Comparison of ENCODE assay signal across 8 cellular contexts in the genomic region with DNA sequence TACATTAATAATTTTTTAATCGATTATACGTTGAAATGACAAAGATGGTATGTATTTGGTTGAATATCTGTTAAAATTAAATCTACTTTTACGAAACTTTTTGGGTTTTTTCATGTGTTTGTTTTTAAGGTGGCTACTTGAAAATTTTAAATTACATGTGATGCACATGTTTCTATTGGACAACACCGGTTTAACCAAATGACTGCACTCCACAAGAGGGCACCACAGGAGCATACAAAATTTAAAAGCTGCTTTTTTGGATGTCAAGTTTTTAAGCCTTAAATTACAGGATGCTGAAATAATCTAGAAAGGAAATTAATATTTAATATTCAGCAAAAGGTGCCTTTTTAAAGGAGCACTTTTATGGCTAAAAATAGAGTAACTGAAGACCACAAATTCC.
DNase-seq lines count a peak whose midpoint lies in the region; ATAC-seq, FAIRE-seq and TF ChIP-seq lines count a peak whose summit lies in the region.

No MANE protein-coding gene starts in this region.

- no peaks in the 10 kb centered on the region for H3K4me1 ChIP-seq in endothelial cell of umbilical vein (ENCODE audit: control insufficient read depth, extremely low read depth, insufficient read depth, low read length)
- H3K4me1 ChIP-seq in osteoblast (ENCODE audit: insufficient read depth, low read length), result no peaks in the 10 kb centered on the region

- H2AFZ ChIP-seq in endothelial cell of umbilical vein (ENCODE audit: low read depth, low read length) (no peak overlapping the region), osteoblast (ENCODE audit: low read length) (no peak overlapping the region)

- peaks cover 9 to 14% of the 10 kb centered on the region in 2 experiments for H3K36me3 ChIP-seq in endothelial cell of umbilical vein (ENCODE audit: control insufficient read depth in 2 of 2, extremely low read depth in 1 of 2, insufficient read depth in 2 of 2, low read length in 2 of 2)
- H3K36me3 ChIP-seq in osteoblast (ENCODE audit: insufficient read depth, low read length), result peaks cover 39% of the 10 kb centered on the region

- no peak for TF ChIP-seq POLR2A in endothelial cell of umbilical vein (IDR thresholded peaks at IDR 0.05; ENCODE audit: low read depth, low read length)

- no peak overlapping the region for H3K4me3 ChIP-seq in endothelial cell of umbilical vein (replicated peaks in 1 of 3; ENCODE audit: insufficient read depth in 1 of 3, low read depth in 1 of 3, low read length in 3 of 3)
- no peak overlapping the region for H3K4me3 ChIP-seq in osteoblast (ENCODE audit: insufficient read depth, low read length)

- no TSS peak for BruUV-seq in endothelial cell of umbilical vein (replicated peaks; lab: Mats Ljungman, UMichigan)

- H3K9ac ChIP-seq in endothelial cell of umbilical vein (replicated peaks; ENCODE audit: extremely low read depth, insufficient read depth, low read length), result no peak overlapping the region

- TF ChIP-seq CTCF in endothelial cell of umbilical vein (IDR thresholded peaks at IDR 0.05; ENCODE audit: extremely low read depth in 1 of 2, insufficient read depth in 1 of 2, low read depth in 1 of 2, low read length in 2 of 2) (peak; percentile 39 to 50), osteoblast (IDR thresholded peaks at IDR 0.05; ENCODE audit: extremely low read depth, low read depth, low read length) (peak; percentile 70)

- intact Hi-C loops in endothelial cell of umbilical vein (cut with micrococcal nuclease), result loop anchor here (1.0 kb wide), 4 partner anchors 99 to 285 kb away; partner anchors contain the start of gene ACVR1

- peaks cover 3% of the 10 kb centered on the region for H4K20me1 ChIP-seq in endothelial cell of umbilical vein (replicated peaks; ENCODE audit: control insufficient read depth, extremely low read depth, insufficient read depth, low read length)
- H4K20me1 ChIP-seq in osteoblast (ENCODE audit: insufficient read depth, low read length), result peaks cover 13% of the 10 kb centered on the region

- H3K79me2 ChIP-seq in endothelial cell of umbilical vein (ENCODE audit: control insufficient read depth, insufficient read depth, low read length), result no peaks in the 10 kb centered on the region
- peaks cover 11% of the 10 kb centered on the region for H3K79me2 ChIP-seq in osteoblast (ENCODE audit: insufficient read depth, low read length)

- dilution Hi-C loops in endothelial cell of umbilical vein (cut with MboI; ENCODE audit: extremely low pct_ligation_motif_present, low sequenced_read_pairs), result loop anchor here (25.0 kb wide), 1 partner anchor 235 kb away; no protein-coding TSS in a partner anchor

- H3K27me3 ChIP-seq in endothelial cell of umbilical vein (ENCODE audit: control insufficient read depth in 2 of 2, insufficient read depth in 2 of 2, low read length in 2 of 2) (no peaks in the 10 kb centered on the region), osteoblast (ENCODE audit: insufficient read depth, low read length) (no peaks in the 10 kb centered on the region)

- DNase-seq in NOMO-1 (lab: John Stamatoyannopoulos, UW; ENCODE audit: unreplicated experiment in 2 of 2) (peak; percentile 27 to 44), NOMO-1 treated with dmso at 0.1 percent for 144 hours (lab: John Stamatoyannopoulos, UW; ENCODE audit: unreplicated experiment) (no peak), NCI-H1105 treated with DMSO at 0.1 percent for 48 hours (lab: John Stamatoyannopoulos, UW) (peak; percentile 32), endothelial cell of umbilical vein (ENCODE audit: low read depth, low spot score) (peak; percentile 74), osteoblast (ENCODE audit: insufficient read length, low spot score, missing footprints) (no peak)
- peak; percentile 43 to 54 for DNase-seq in activated CD4-positive, alpha-beta T cell treated with anti-CD3 and anti-CD28 coated beads, Interleukin-2, amount 50 U/mL, for 4 hours

- CTCF ChIA-PET in endothelial cell of umbilical vein (lab: Charles Lee), result interaction anchor here (0.6 to 2.7 kb wide), 11 partner anchors 10 to 246 kb away, joined by 3 to 32 read pairs (median 4); partner anchors contain the start of gene ACVR1

- POLR2A ChIA-PET in endothelial cell of umbilical vein (lab: Charles Lee), result no interaction called here

- H3K9me3 ChIP-seq in endothelial cell of umbilical vein (replicated peaks; ENCODE audit: control insufficient read depth, insufficient read depth, low read length) (no peaks in the 10 kb centered on the region), osteoblast (ENCODE audit: low read depth, low read length) (no peaks in the 10 kb centered on the region)

- H3K9me1 ChIP-seq in endothelial cell of umbilical vein (replicated peaks; ENCODE audit: control insufficient read depth, extremely low read depth, insufficient read depth, low read length), result no peaks in the 10 kb centered on the region

- no peak overlapping the region for H3K27ac ChIP-seq in endothelial cell of umbilical vein (ENCODE audit: insufficient read depth, low read depth, low read length)
- H3K27ac ChIP-seq in osteoblast (ENCODE audit: low read depth, low read length), result no peak overlapping the region

- no peak for ATAC-seq in GM19397 (IDR thresholded peaks at IDR 0.05; ENCODE audit: unreplicated experiment)
- ATAC-seq in HG03432 (IDR thresholded peaks at IDR 0.05; ENCODE audit: unreplicated experiment), result no peak

- H3K4me2 ChIP-seq in endothelial cell of umbilical vein (ENCODE audit: insufficient read depth, low read length) (no peak overlapping the region), osteoblast (ENCODE audit: insufficient read depth, low read length) (no peak overlapping the region)

- peak; percentile 74 for FAIRE-seq in endothelial cell of umbilical vein (lab: Jason Lieb, UNC)

TF ChIP-seq in endothelial cell of umbilical vein, 7 proteins besides CTCF, POLR2A, EP300 and RAD21:
- TF ChIP-seq FOS (IDR thresholded peaks at IDR 0.05; ENCODE audit: borderline replicate concordance, insufficient read depth, low read length) (no peak), JUN (IDR thresholded peaks at IDR 0.05; ENCODE audit: borderline replicate concordance, insufficient read depth, insufficient read length, low read depth) (no peak), GATA2 (IDR thresholded peaks at IDR 0.05; ENCODE audit: insufficient read depth, insufficient read length, low read depth, low read length) (no peak), MAX (IDR thresholded peaks at IDR 0.05; ENCODE audit: insufficient read depth, insufficient read length) (no peak), EZH2 (IDR thresholded peaks at IDR 0.05; ENCODE audit: borderline replicate concordance, low read depth, low read length, severe bottlenecking) (no peak), MYC (IDR thresholded peaks at IDR 0.05; ENCODE audit: low read depth, low read length) (no peak), POLR2AphosphoS5 (IDR thresholded peaks at IDR 0.05; ENCODE audit: insufficient read depth, low read depth, low read length) (no peak)
TF ChIP-seq in endothelial cell of umbilical vein: peak in this region for 0.

Comparison
In these comparisons a context has a peak if more than half of its experiments do, and no peak if none do; other contexts are left out.
1. DNase-seq: peak in NOMO-1 (2 of 2), NCI-H1105 treated with DMSO at 0.1 percent for 48 hours (single experiment), activated CD4-positive, alpha-beta T cell treated with anti-CD3 and anti-CD28 coated beads, Interleukin-2, amount 50 U/mL, for 4 hours (2 of 2) and endothelial cell of umbilical vein (single experiment); none in NOMO-1 treated with dmso at 0.1 percent for 144 hours (single experiment) and osteoblast (single experiment).